8 cellular contexts compared by ENCODE assay signal in the genomic region with DNA sequence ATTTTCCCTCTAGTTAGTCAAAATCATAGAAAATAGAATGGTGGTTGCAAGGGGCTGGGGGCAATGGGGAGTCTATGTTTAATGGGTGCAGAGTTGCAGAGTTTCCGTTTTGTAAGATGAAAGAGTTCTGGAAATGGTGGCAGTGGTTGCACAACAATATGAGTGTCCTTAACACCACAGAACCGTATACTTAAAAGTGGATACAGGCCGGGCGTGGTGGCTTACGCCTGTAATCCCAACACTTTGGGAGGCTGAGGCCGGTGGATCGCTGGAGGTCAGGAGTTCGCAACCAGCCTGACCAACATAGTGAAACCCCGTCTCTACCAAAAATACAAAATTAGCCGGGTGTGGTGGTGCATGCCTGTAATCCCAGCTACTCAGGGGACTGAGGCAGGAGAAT. TPM values are rescaled to one million over a fixed set of nuclear protein-coding genes. Genes with fewer than 3 reads are reported as not detected.
A peak's percentile ranks its signal among the peaks of the same experiment; 100 is the strongest.
DNase-seq lines count a peak whose midpoint lies in the region; TF ChIP-seq lines count a peak whose summit lies in the region.
"Not testable (repeated sequence)": the region's sequence is repeated elsewhere in the genome, so short reads cannot be mapped to it uniquely, and the experiment has no call there.

No MANE protein-coding gene starts in this region.

- peak overlapping the region in 10 of 11 experiments; percentile 5 to 51 (median 24); a peak in 17 of 22 replicates for H3K4me2 ChIP-seq in BLaER1 treated with 17β-estradiol and CSF1 and Interleukin-3, amounts not matched to agents 10 nM and 100 nM

- DNase-seq in HL-60 (ENCODE audit: low read depth in 1 of 2, low spot score in 1 of 2), result peak in 1 of 2 experiments; percentile 33
- peak; percentile 45 for DNase-seq in NB4 (ENCODE audit: low read depth)
- DNase-seq in SIG-M5 treated with dmso at 0.1 percent for 504 hours (lab: John Stamatoyannopoulos, UW; ENCODE audit: unreplicated experiment), result peak; percentile 74
- DNase-seq in colonic mucosa; type B pancreatic cell (ENCODE audit: extremely low spot score, unreplicated experiment): not testable (repeated sequence)
- peak; percentile 53 for DNase-seq in mesenteric fat pad (ENCODE audit: low spot score)
- DNase-seq in sigmoid colon, result peak; percentile 24

- not testable (repeated sequence) for H3K9ac ChIP-seq in BLaER1 treated with 17β-estradiol and CSF1 and Interleukin-3, amounts not matched to agents 10 nM and 100 nM
- H3K9ac ChIP-seq in colonic mucosa (ENCODE audit: low read depth in 2 of 2, low read length in 2 of 2), result peak overlapping the region in 1 of 2 donors; percentile 71

- H3K27ac ChIP-seq in BLaER1 treated with 17β-estradiol and CSF1 and Interleukin-3, amounts not matched to agents 10 nM and 100 nM, result peak overlapping the region in 1 of 11 experiments; percentile 2; a peak in 2 of 22 replicates
- H3K27ac ChIP-seq in HL-60 (replicated peaks) (peak overlapping the region; percentile 49), colonic mucosa (peak overlapping the region; percentile 91)
- H3K27ac ChIP-seq in sigmoid colon, result not testable (repeated sequence)

- not testable (repeated sequence) for H3K27me3 Mint-ChIP-seq in type B pancreatic cell

- intact Hi-C loops in colonic mucosa (cut with DNase I); sigmoid colon (cut with DNase I): not testable (repeated sequence)

- 62 to 85% methylated on average over 10 of the region's 10 CpGs for WGBS in sigmoid colon, 2 donors

- TF ChIP-seq CTCF in HL-60 (IDR thresholded peaks at IDR 0.05; ENCODE audit: insufficient read depth, low read length); NB4 (IDR thresholded peaks at IDR 0.05; ENCODE audit: low read depth, low read length); colonic mucosa (IDR thresholded peaks at IDR 0.05); sigmoid colon (IDR thresholded peaks at IDR 0.05); type B pancreatic cell (conservative IDR thresholded peaks at IDR 0.05): not testable (repeated sequence)

- H3K36me3 ChIP-seq in BLaER1 treated with 17β-estradiol and CSF1 and Interleukin-3, amounts not matched to agents 10 nM and 100 nM; colonic mucosa: not testable (repeated sequence)
- peaks cover 0 to 14% (median 0%) of the 10 kb centered on the region in 4 donors for H3K36me3 ChIP-seq in sigmoid colon

- H4K20me1 ChIP-seq in BLaER1 treated with 17β-estradiol and CSF1 and Interleukin-3, amounts not matched to agents 10 nM and 100 nM, result not testable (repeated sequence)

- H3K4me3 Mint-ChIP-seq in type B pancreatic cell, result not testable (repeated sequence)

- not testable (repeated sequence) for H3K27me3 ChIP-seq in BLaER1 treated with 17β-estradiol and CSF1 and Interleukin-3, amounts not matched to agents 10 nM and 100 nM; HL-60 (ENCODE audit: insufficient read depth, poor library complexity, severe bottlenecking); colonic mucosa; sigmoid colon

- not testable (repeated sequence) for H3K4me3 ChIP-seq in BLaER1 treated with 17β-estradiol and CSF1 and Interleukin-3, amounts not matched to agents 10 nM and 100 nM; HL-60 (replicated peaks; ENCODE audit: insufficient read depth, low read length); NB4 (ENCODE audit: low read depth, low read length); colonic mucosa; sigmoid colon

- H3K36me3 Mint-ChIP-seq in type B pancreatic cell, result peaks cover 12% of the 10 kb centered on the region

- TF ChIP-seq POLR2A in NB4 (IDR thresholded peaks at IDR 0.05; ENCODE audit: extremely low read depth, insufficient read length); sigmoid colon (IDR thresholded peaks at IDR 0.05): not testable (repeated sequence)

- not testable (repeated sequence) for H3K9me3 Mint-ChIP-seq in type B pancreatic cell

- H3K4me1 Mint-ChIP-seq in type B pancreatic cell (ENCODE audit: unreplicated experiment), result peaks cover 30% of the 10 kb centered on the region

- peak overlapping the region; percentile 23 for H3K27ac Mint-ChIP-seq in type B pancreatic cell

- TF ChIP-seq EP300 in sigmoid colon (IDR thresholded peaks at IDR 0.05), result not testable (repeated sequence)

- peaks cover 27 to 60% (median 54%) of the 10 kb centered on the region in 10 experiments for H3K4me1 ChIP-seq in BLaER1 treated with 17β-estradiol and CSF1 and Interleukin-3, amounts not matched to agents 10 nM and 100 nM
- peaks cover 25% of the 10 kb centered on the region for H3K4me1 ChIP-seq in colonic mucosa
- not testable (repeated sequence) for H3K4me1 ChIP-seq in sigmoid colon

- not testable (repeated sequence) for H3K9me3 ChIP-seq in BLaER1 treated with 17β-estradiol and CSF1 and Interleukin-3, amounts not matched to agents 10 nM and 100 nM (replicated peaks in 1 of 11); colonic mucosa; sigmoid colon

RNA-seq across cellular contexts. Expression of a gene that starts 2.2 kb away (rescaled TPM):
- total RNA-seq in colonic mucosa, result 100 to 1,000 TPM; 155 to 166 TPM
- 4.3 TPM for total RNA-seq in mesenteric fat pad
- 1 to 10 TPM; 5.3 to 8.3 (median 6.6) TPM for total RNA-seq in sigmoid colon
- polyA plus RNA-seq in sigmoid colon, result 100 to 1,000 TPM in 1 of 3 donors, 10 to 100 TPM in 2; 81.7 to 175 (median 97.0) TPM
- 14.2 and 16.9 TPM in 2 replicates for total RNA-seq in type B pancreatic cell (ENCODE audit: low replicate concordance)

RNA-seq across cellular contexts. Expression of a gene that starts 41.1 kb away (rescaled TPM):
- 10 to 100 TPM; 46.8 to 70.0 TPM for total RNA-seq in colonic mucosa
- total RNA-seq in mesenteric fat pad, result 18.5 TPM
- total RNA-seq in sigmoid colon, result 10 to 100 TPM; 10.3 to 22.7 (median 14.2) TPM
- 100 to 1,000 TPM in 1 of 3 donors, 10 to 100 TPM in 2; 29.0 to 139 (median 85.9) TPM for polyA plus RNA-seq in sigmoid colon
- total RNA-seq in type B pancreatic cell (ENCODE audit: low replicate concordance), result 28.7 and 31.6 TPM in 2 replicates

RNA-seq across cellular contexts. Expression of a gene that starts 50.6 kb away (rescaled TPM):
- total RNA-seq in colonic mucosa, result under 1 TPM; 0.52 to 0.56 TPM
- total RNA-seq in mesenteric fat pad, result 1.9 TPM
- under 1 TPM; 0.16 to 0.41 (median 0.32) TPM for total RNA-seq in sigmoid colon
- under 1 TPM; 0.42 to 0.60 (median 0.46) TPM for polyA plus RNA-seq in sigmoid colon
- total RNA-seq in type B pancreatic cell (ENCODE audit: low replicate concordance), result 0.76 and 3.2 TPM in 2 replicates
